In genomic region chr9:110047955-110048472, GRCh38 we compare ENCODE assay signal across 8 cellular contexts.
DNase-seq lines count a peak whose midpoint lies in the region; ATAC-seq, FAIRE-seq and TF ChIP-seq lines count a peak whose summit lies in the region.

No MANE protein-coding gene starts in this region.

- peak overlapping the region; percentile 97 for H2AFZ ChIP-seq in endothelial cell of umbilical vein (ENCODE audit: low read depth, low read length)

- H3K9me1 ChIP-seq in endothelial cell of umbilical vein (replicated peaks; ENCODE audit: control insufficient read depth, extremely low read depth, insufficient read depth, low read length), result no peaks in the 10 kb centered on the region

- DNase-seq in COLO668 (lab: John Stamatoyannopoulos, UW; ENCODE audit: unreplicated experiment), result peak; percentile 52
- peak; percentile 51 for DNase-seq in endothelial cell of umbilical vein (ENCODE audit: low read depth, low spot score)
- DNase-seq in neural crest cell (ENCODE audit: low read depth, low spot score), result peak; percentile 34
- DNase-seq in SW480 (ENCODE audit: low spot score), result no peak
- no peak for DNase-seq in NCI-H187 treated with DMSO at 0.1 percent for 48 hours (lab: John Stamatoyannopoulos, UW)

- peaks cover 2% of the 10 kb centered on the region for H3K36me3 Mint-ChIP-seq in neural crest cell (ENCODE audit: low read depth)

- peak overlapping the region; percentile 65 for H3K27ac ChIP-seq in endothelial cell of umbilical vein (ENCODE audit: insufficient read depth, low read depth, low read length)

- H3K4me3 ChIP-seq in endothelial cell of umbilical vein (replicated peaks in 1 of 3; ENCODE audit: insufficient read depth in 1 of 3, low read depth in 1 of 3, low read length in 3 of 3), result peak overlapping the region; percentile 62 to 100 (median 100)

- peak overlapping the region; percentile 98 for H3K27ac Mint-ChIP-seq in neural crest cell (ENCODE audit: unreplicated experiment)

- ATAC-seq in GM19328 (IDR thresholded peaks at IDR 0.05; ENCODE audit: unreplicated experiment) (peak; percentile 29), HG03280 (IDR thresholded peaks at IDR 0.05; ENCODE audit: unreplicated experiment) (peak; percentile 27), SK-N-SH treated with all-trans-retinoic acid at 6 μM for 48 hours (peak; percentile 17)

- H3K79me2 ChIP-seq in endothelial cell of umbilical vein (ENCODE audit: control insufficient read depth, insufficient read depth, low read length), result peaks cover 47% of the 10 kb centered on the region

- peaks cover 28% of the 10 kb centered on the region for H3K4me1 ChIP-seq in endothelial cell of umbilical vein (ENCODE audit: control insufficient read depth, extremely low read depth, insufficient read depth, low read length)

- peaks cover 0 to 2% of the 10 kb centered on the region in 2 experiments for H3K36me3 ChIP-seq in endothelial cell of umbilical vein (ENCODE audit: control insufficient read depth in 2 of 2, extremely low read depth in 1 of 2, insufficient read depth in 2 of 2, low read length in 2 of 2)

- TF ChIP-seq CTCF in endothelial cell of umbilical vein (IDR thresholded peaks at IDR 0.05; ENCODE audit: extremely low read depth in 1 of 2, insufficient read depth in 1 of 2, low read depth in 1 of 2, low read length in 2 of 2) (no peak), neural crest cell (conservative IDR thresholded peaks at IDR 0.05) (no peak)

- H3K27me3 ChIP-seq in endothelial cell of umbilical vein (ENCODE audit: control insufficient read depth in 2 of 2, insufficient read depth in 2 of 2, low read length in 2 of 2), result no peaks in the 10 kb centered on the region

- no peaks in the 10 kb centered on the region for H3K9me3 ChIP-seq in endothelial cell of umbilical vein (replicated peaks; ENCODE audit: control insufficient read depth, insufficient read depth, low read length)

- H3K4me3 Mint-ChIP-seq in neural crest cell, result peak overlapping the region; percentile 97

- no peaks in the 10 kb centered on the region for H3K27me3 Mint-ChIP-seq in neural crest cell (ENCODE audit: low read depth)

- CTCF ChIA-PET in endothelial cell of umbilical vein (lab: Charles Lee), result interaction anchor here (1.0 to 3.5 kb wide), 6 partner anchors 16 to 144 kb away, joined by 4 to 24 read pairs (median 5); no protein-coding TSS in a partner anchor

- peak overlapping the region; percentile 83 for H3K4me2 ChIP-seq in endothelial cell of umbilical vein (ENCODE audit: insufficient read depth, low read length)

- intact Hi-C loops in endothelial cell of umbilical vein (cut with micrococcal nuclease), result loop anchor here (1.0 kb wide), 5 partner anchors 8 to 136 kb away; no protein-coding TSS in a partner anchor

- TF ChIP-seq POLR2A in endothelial cell of umbilical vein (IDR thresholded peaks at IDR 0.05; ENCODE audit: low read depth, low read length), result no peak

- POLR2A ChIA-PET in endothelial cell of umbilical vein (lab: Charles Lee), result interaction anchor here (0.7 to 2.8 kb wide), 5 partner anchors 16 to 140 kb away, joined by 3 to 13 read pairs (median 3); no protein-coding TSS in a partner anchor

- H3K4me1 Mint-ChIP-seq in neural crest cell, result peaks cover 57% of the 10 kb centered on the region

- FAIRE-seq in endothelial cell of umbilical vein (lab: Jason Lieb, UNC), result peak; percentile 69

- TSS peak; percentile 19 for BruUV-seq in endothelial cell of umbilical vein (replicated peaks; lab: Mats Ljungman, UMichigan)

- dilution Hi-C loops in endothelial cell of umbilical vein (cut with MboI; ENCODE audit: extremely low pct_ligation_motif_present, low sequenced_read_pairs), result no loop called here

- peaks cover 2% of the 10 kb centered on the region for H3K9me3 Mint-ChIP-seq in neural crest cell

- H3K9ac ChIP-seq in endothelial cell of umbilical vein (replicated peaks; ENCODE audit: extremely low read depth, insufficient read depth, low read length), result peak overlapping the region; percentile 84

- peaks cover 2% of the 10 kb centered on the region for H4K20me1 ChIP-seq in endothelial cell of umbilical vein (replicated peaks; ENCODE audit: control insufficient read depth, extremely low read depth, insufficient read depth, low read length)

TF ChIP-seq in SK-N-SH treated with all-trans-retinoic acid at 6 μM for 48 hours, 23 proteins besides CTCF, POLR2A, EP300 and RAD21:
- TF ChIP-seq ESRRG (CRISPR knock-in tag; IDR thresholded peaks at IDR 0.05), result no peak

TF ChIP-seq in endothelial cell of umbilical vein, 7 proteins besides CTCF, POLR2A, EP300 and RAD21:
- TF ChIP-seq MYC (IDR thresholded peaks at IDR 0.05; ENCODE audit: low read depth, low read length) (no peak), FOS (IDR thresholded peaks at IDR 0.05; ENCODE audit: borderline replicate concordance, insufficient read depth, low read length) (no peak), EZH2 (IDR thresholded peaks at IDR 0.05; ENCODE audit: borderline replicate concordance, low read depth, low read length, severe bottlenecking) (no peak), GATA2 (IDR thresholded peaks at IDR 0.05; ENCODE audit: insufficient read depth, insufficient read length, low read depth, low read length) (no peak), MAX (IDR thresholded peaks at IDR 0.05; ENCODE audit: insufficient read depth, insufficient read length) (no peak), JUN (IDR thresholded peaks at IDR 0.05; ENCODE audit: borderline replicate concordance, insufficient read depth, insufficient read length, low read depth) (no peak)

Comparison
In these comparisons a context has a peak if more than half of its experiments do, and no peak if none do; other contexts are left out.
1. DNase-seq: peak in COLO668 (single experiment), endothelial cell of umbilical vein (single experiment) and neural crest cell (single experiment); none in SW480 (single experiment) and NCI-H187 treated with DMSO at 0.1 percent for 48 hours (single experiment).
2. Peak in every context shown above with its lines, with median percentiles within 50 percentile points of each other: ATAC-seq.